1 cellular context compared by ENCODE assay signal in the genomic region with DNA sequence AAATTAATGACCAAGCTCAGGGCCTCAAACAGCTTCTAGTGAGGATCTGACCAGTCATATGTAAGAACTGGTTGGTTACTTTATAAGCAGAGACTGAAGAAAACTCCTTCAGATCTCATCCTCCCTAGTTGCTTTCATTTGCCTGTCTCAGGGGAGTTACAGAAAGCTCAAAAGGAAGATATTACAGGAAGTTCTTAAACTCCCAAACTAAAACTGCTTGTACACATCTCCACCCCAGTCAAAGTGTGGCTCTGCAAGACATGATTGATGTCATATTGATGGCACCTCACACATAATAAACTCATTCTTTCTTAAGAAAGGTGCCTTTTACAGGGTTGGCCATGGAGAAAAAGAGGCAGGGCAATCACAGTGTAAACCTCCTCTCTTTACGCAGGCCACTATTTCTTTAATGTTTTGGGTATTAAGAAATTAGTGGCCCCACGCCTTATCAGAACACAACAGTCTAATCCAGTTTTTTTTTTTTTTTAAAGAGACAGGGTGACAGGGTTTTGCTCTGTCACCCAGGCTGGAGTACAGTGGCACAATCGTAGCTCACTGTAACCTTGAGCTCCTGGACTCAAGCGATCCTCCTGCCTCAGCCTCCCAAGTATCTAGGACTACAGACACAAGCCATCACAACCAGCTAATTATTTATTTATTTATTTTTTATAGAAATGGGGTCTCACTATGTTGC.
TF ChIP-seq lines count a peak whose summit lies in the region.

No MANE protein-coding gene starts in this region.

TF ChIP-seq in WTC11, 78 proteins besides CTCF, POLR2A, EP300 and RAD21 (continued from another document):
- TF ChIP-seq, protein P1, sequence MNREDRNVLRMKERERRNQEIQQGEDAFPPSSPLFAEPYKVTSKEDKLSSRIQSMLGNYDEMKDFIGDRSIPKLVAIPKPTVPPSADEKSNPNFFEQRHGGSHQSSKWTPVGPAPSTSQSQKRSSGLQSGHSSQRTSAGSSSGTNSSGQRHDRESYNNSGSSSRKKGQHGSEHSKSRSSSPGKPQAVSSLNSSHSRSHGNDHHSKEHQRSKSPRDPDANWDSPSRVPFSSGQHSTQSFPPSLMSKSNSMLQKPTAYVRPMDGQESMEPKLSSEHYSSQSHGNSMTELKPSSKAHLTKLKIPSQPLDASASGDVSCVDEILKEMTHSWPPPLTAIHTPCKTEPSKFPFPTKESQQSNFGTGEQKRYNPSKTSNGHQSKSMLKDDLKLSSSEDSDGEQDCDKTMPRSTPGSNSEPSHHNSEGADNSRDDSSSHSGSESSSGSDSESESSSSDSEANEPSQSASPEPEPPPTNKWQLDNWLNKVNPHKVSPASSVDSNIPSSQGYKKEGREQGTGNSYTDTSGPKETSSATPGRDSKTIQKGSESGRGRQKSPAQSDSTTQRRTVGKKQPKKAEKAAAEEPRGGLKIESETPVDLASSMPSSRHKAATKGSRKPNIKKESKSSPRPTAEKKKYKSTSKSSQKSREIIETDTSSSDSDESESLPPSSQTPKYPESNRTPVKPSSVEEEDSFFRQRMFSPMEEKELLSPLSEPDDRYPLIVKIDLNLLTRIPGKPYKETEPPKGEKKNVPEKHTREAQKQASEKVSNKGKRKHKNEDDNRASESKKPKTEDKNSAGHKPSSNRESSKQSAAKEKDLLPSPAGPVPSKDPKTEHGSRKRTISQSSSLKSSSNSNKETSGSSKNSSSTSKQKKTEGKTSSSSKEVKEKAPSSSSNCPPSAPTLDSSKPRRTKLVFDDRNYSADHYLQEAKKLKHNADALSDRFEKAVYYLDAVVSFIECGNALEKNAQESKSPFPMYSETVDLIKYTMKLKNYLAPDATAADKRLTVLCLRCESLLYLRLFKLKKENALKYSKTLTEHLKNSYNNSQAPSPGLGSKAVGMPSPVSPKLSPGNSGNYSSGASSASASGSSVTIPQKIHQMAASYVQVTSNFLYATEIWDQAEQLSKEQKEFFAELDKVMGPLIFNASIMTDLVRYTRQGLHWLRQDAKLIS (CRISPR knock-in tag; IDR thresholded peaks at IDR 0.05; ENCODE audit: borderline replicate concordance): no peak
- no peak for TF ChIP-seq ZNF232 (CRISPR knock-in tag; IDR thresholded peaks at IDR 0.05)
